Comparison of ENCODE assay signal across 13 cellular contexts in genomic region chr12:51321882-51322281, GRCh38. TPM values are rescaled to one million over a fixed set of nuclear protein-coding genes. Genes with fewer than 3 reads are reported as not detected.
DNase-seq lines count a peak whose midpoint lies in the region; ATAC-seq and TF ChIP-seq lines count a peak whose summit lies in the region.
"Had no signal": no experiment of that assay in that cellular context is flagged by ENCODE, and none has a peak within 500 bp of the region (broad histone marks: within the 10 kb centered on the region; RNA-seq: fewer than 3 reads in every experiment).

No MANE protein-coding gene starts in this region.

- no peaks in the 10 kb centered on the region for H3K9me3 ChIP-seq in CD4-positive, alpha-beta T cell (ENCODE audit: control insufficient read depth, low read length)
- no peaks in the 10 kb centered on the region for H3K9me3 ChIP-seq in H9 (ENCODE audit: control insufficient read depth, low read depth, low read length)
- H3K9me3 ChIP-seq in naive thymus-derived CD4-positive, alpha-beta T cell (ENCODE audit: control insufficient read depth in 2 of 3, low read length in 3 of 3) = no peaks in the 10 kb centered on the region

- H3T11ph ChIP-seq in H9 (ENCODE audit: low read length) = no peak overlapping the region

- H4K20me1 ChIP-seq in H9 (ENCODE audit: control insufficient read depth, insufficient read depth, insufficient read length) = no peaks in the 10 kb centered on the region

- no peaks in the 10 kb centered on the region for H3K9me3 Mint-ChIP-seq in CD4-positive, alpha-beta T cell
- H3K9me3 Mint-ChIP-seq in H9 = no peaks in the 10 kb centered on the region
- no peaks in the 10 kb centered on the region for H3K9me3 Mint-ChIP-seq in activated naive CD4-positive, alpha-beta T cell treated with anti-CD3 and anti-CD28 coated beads, Interleukin-2, amount 50 U/mL, for 72 hours
- H3K9me3 Mint-ChIP-seq in naive thymus-derived CD4-positive, alpha-beta T cell = no peaks in the 10 kb centered on the region

- no peak overlapping the region for H2BK12ac ChIP-seq in H9 (ENCODE audit: insufficient read length, low read depth, low read length)

- H3K36me3 ChIP-seq in naive thymus-derived CD4-positive, alpha-beta T cell (ENCODE audit: control insufficient read depth in 2 of 3, insufficient read depth in 3 of 3, low read length in 3 of 3) = no peaks in the 10 kb centered on the region

- H3K4me3 Mint-ChIP-seq in CD4-positive, alpha-beta T cell = peak overlapping the region; percentile 97
- no peak overlapping the region for H3K4me3 Mint-ChIP-seq in H9
- peak overlapping the region; percentile 69 to 99 (median 94) for H3K4me3 Mint-ChIP-seq in naive thymus-derived CD4-positive, alpha-beta T cell

- no peak overlapping the region for H2BK5ac ChIP-seq in H9 (ENCODE audit: insufficient read length, low read length)

- no peaks in the 10 kb centered on the region for H3K23me2 ChIP-seq in H9 (ENCODE audit: insufficient read length, low read depth, low read length, poor library complexity, severe bottlenecking)

- no peaks in the 10 kb centered on the region for H3K27me3 ChIP-seq in CD4-positive, alpha-beta T cell (ENCODE audit: control insufficient read depth, insufficient read depth, low read length)
- no peaks in the 10 kb centered on the region for H3K27me3 ChIP-seq in H9 (ENCODE audit: insufficient read depth, low read length)
- no peaks in the 10 kb centered on the region for H3K27me3 ChIP-seq in naive thymus-derived CD4-positive, alpha-beta T cell (ENCODE audit: control insufficient read depth in 2 of 2, insufficient read depth in 2 of 2, low read length in 2 of 2)

- intact Hi-C loops in CD4-positive, alpha-beta T cell (cut with DNase I, micrococcal nuclease) = no loop called here
- intact Hi-C loops in naive thymus-derived CD4-positive, alpha-beta T cell (cut with micrococcal nuclease) = loop anchor here (5.0 kb wide), 7 partner anchors 55 to 560 kb away; partner anchors contain the start of genes ATF1 (in 1 of the 2), CSRNP2 (in 1 of the 2), GALNT6 (in 1 of the 2) and LETMD1 (in 1 of the 2)
- intact Hi-C loops in Right ventricle myocardium inferior (cut with DNase I) = no loop called here

- peaks cover 86% of the 10 kb centered on the region for H3K4me1 Mint-ChIP-seq in CD4-positive, alpha-beta T cell (ENCODE audit: low read depth)
- H3K4me1 Mint-ChIP-seq in H9 = peaks cover 42 to 55% of the 10 kb centered on the region in 2 experiments
- peaks cover 59 to 90% (median 77%) of the 10 kb centered on the region in 7 donors for H3K4me1 Mint-ChIP-seq in naive thymus-derived CD4-positive, alpha-beta T cell

- no peak overlapping the region for H3K4ac ChIP-seq in H9 (ENCODE audit: low read depth, low read length)

- H3K27me3 Mint-ChIP-seq in CD4-positive, alpha-beta T cell = no peaks in the 10 kb centered on the region
- no peaks in the 10 kb centered on the region for H3K27me3 Mint-ChIP-seq in H9 (ENCODE audit: low read depth)
- no peaks in the 10 kb centered on the region for H3K27me3 Mint-ChIP-seq in naive thymus-derived CD4-positive, alpha-beta T cell

- H2BK120ac ChIP-seq in H9 (ENCODE audit: low read depth, low read length, poor library complexity, severe bottlenecking) = no peak overlapping the region

- H4K5ac ChIP-seq in H9 (ENCODE audit: insufficient read length, low read depth, low read length) = no peak overlapping the region

- H3K4me2 ChIP-seq in H9 (ENCODE audit: insufficient read depth, insufficient read length, low read length) = no peak overlapping the region

- H3K23ac ChIP-seq in H9 (ENCODE audit: insufficient read length, low read depth, low read length) = no peak overlapping the region

- H4K8ac ChIP-seq in H9 (replicated peaks; ENCODE audit: insufficient read length, low read depth, low read length) = no peak overlapping the region

- H3K79me2 ChIP-seq in H9 (ENCODE audit: insufficient read depth, low read length) = no peaks in the 10 kb centered on the region

- no peak overlapping the region for H3K14ac ChIP-seq in H9 (ENCODE audit: insufficient read depth, low read length)

- no CpG with 5 or more reads among the region's 3 CpGs for WGBS in H9 (ENCODE audit: extremely low coverage, insufficient read length, low lambda C conversion rate)

- CTCF ChIA-PET in CD4-positive, alpha-beta T cell (lab: Charles Lee) = interaction anchor here (1.4 to 10.7 kb wide), 2 partner anchors 20 to 53 kb away, joined by 4 to 52 read pairs; no protein-coding TSS in a partner anchor
- CTCF ChIA-PET in naive thymus-derived CD4-positive, alpha-beta T cell (lab: Charles Lee) = interaction anchor here (0.6 to 7.3 kb wide), 6 partner anchors 8 to 290 kb away, joined by 3 to 88 read pairs (median 4); no protein-coding TSS in a partner anchor

- H3K27ac Mint-ChIP-seq in CD4-positive, alpha-beta T cell = peak overlapping the region; percentile 87
- H3K27ac Mint-ChIP-seq in H9 = peak overlapping the region in 2 of 3 experiments; percentile 75 to 99; a peak in 5 of 7 replicates
- peak overlapping the region; percentile 44 to 97 for H3K27ac Mint-ChIP-seq in activated naive CD4-positive, alpha-beta T cell treated with anti-CD3 and anti-CD28 coated beads, Interleukin-2, amount 50 U/mL, for 72 hours
- peak overlapping the region; percentile 89 to 99 (median 96) for H3K27ac Mint-ChIP-seq in naive thymus-derived CD4-positive, alpha-beta T cell

- POLR2A ChIA-PET in CD4-positive, alpha-beta T cell (lab: Charles Lee) = interaction anchor here (1.6 to 8.8 kb wide), 6 partner anchors 13 to 104 kb away, joined by 3 to 82 read pairs (median 14); partner anchors contain the start of genes DAZAP2 and POU6F1
- POLR2A ChIA-PET in naive thymus-derived CD4-positive, alpha-beta T cell (lab: Charles Lee) = interaction anchor here (1.0 to 23.8 kb wide), 11 partner anchors 9 to 105 kb away, joined by 4 to 320 read pairs (median 8); partner anchors contain the start of genes DAZAP2, POU6F1 and SMAGP

- no peak for ATAC-seq in CD4-positive, alpha-beta T cell (ENCODE audit: poor library complexity)
- no peak for ATAC-seq in activated naive CD4-positive, alpha-beta T cell treated with anti-CD3 and anti-CD28 coated beads, Interleukin-2, amount 50 U/mL, for 72 hours
- no peak for ATAC-seq in naive thymus-derived CD4-positive, alpha-beta T cell
- no peak for ATAC-seq in Right ventricle myocardium inferior

- peak overlapping the region; percentile 72 for H3K27ac ChIP-seq in CD4-positive, alpha-beta T cell (ENCODE audit: low read depth, low read length)
- no peak overlapping the region for H3K27ac ChIP-seq in H9 (ENCODE audit: insufficient read length, low read depth, low read length)
- peak overlapping the region; percentile 95 for H3K27ac ChIP-seq in naive thymus-derived CD4-positive, alpha-beta T cell (ENCODE audit: low read depth, low read length)
- H3K27ac ChIP-seq: VCaP had no signal

- no peak overlapping the region for H3K18ac ChIP-seq in H9 (ENCODE audit: insufficient read length, low read depth, low read length)

- no peak overlapping the region for H2BK20ac ChIP-seq in H9 (ENCODE audit: low read depth, low read length, poor library complexity, severe bottlenecking)

- no peak for TF ChIP-seq CTCF in CD4-positive, alpha-beta T cell (IDR thresholded peaks at IDR 0.05)
- no peak for TF ChIP-seq CTCF in H9 (conservative IDR thresholded peaks at IDR 0.05)

- H3K4me1 ChIP-seq in H9 (ENCODE audit: insufficient read depth, low read length) = peaks cover 11% of the 10 kb centered on the region; the same call in 1 of the 2 replicates
- peaks cover 61 to 67% of the 10 kb centered on the region in 2 donors for H3K4me1 ChIP-seq in naive thymus-derived CD4-positive, alpha-beta T cell (ENCODE audit: control insufficient read depth in 2 of 2, insufficient read depth in 2 of 2, low read length in 2 of 2)

- H2BK15ac ChIP-seq in H9 (ENCODE audit: low read depth, low read length) = 0 out of 2 replicates have a peak overlapping the region, but pooled peaks have one; percentile 9

- H3K9ac ChIP-seq in H9 (ENCODE audit: extremely low read depth, insufficient read length, low read length) = no peak overlapping the region

- peaks cover 51% of the 10 kb centered on the region for H3K36me3 Mint-ChIP-seq in CD4-positive, alpha-beta T cell (ENCODE audit: low read depth)
- H3K36me3 Mint-ChIP-seq in H9 (ENCODE audit: insufficient read depth in 1 of 3, low read depth in 3 of 3) = peaks cover 0 to 4% (median 0%) of the 10 kb centered on the region in 3 experiments; a peak in 3 of 7 replicates
- peaks cover 10 to 24% of the 10 kb centered on the region in 2 donors for H3K36me3 Mint-ChIP-seq in activated naive CD4-positive, alpha-beta T cell treated with anti-CD3 and anti-CD28 coated beads, Interleukin-2, amount 50 U/mL, for 72 hours
- H3K36me3 Mint-ChIP-seq in naive thymus-derived CD4-positive, alpha-beta T cell = peaks cover 12 to 45% (median 36%) of the 10 kb centered on the region in 5 donors

- no peak overlapping the region for H2AK5ac ChIP-seq in H9 (ENCODE audit: insufficient read length, low read length)

- H2AFZ ChIP-seq in H9 (ENCODE audit: low read length) = no peak overlapping the region

- H3K79me1 ChIP-seq in H9 (ENCODE audit: insufficient read depth, low read depth, low read length, poor library complexity, severe bottlenecking) = no peaks in the 10 kb centered on the region

- no peak for DNase-seq in CD4-positive, alpha-beta T cell
- DNase-seq in H9 (no peak), Right ventricle myocardium inferior (ENCODE audit: missing footprints) (no peak), SW 1271 (lab: John Stamatoyannopoulos, UW) (no peak), cerebellar cortex (ENCODE audit: low spot score) (no peak), HT-29 (ENCODE audit: low spot score) (no peak)
- DNase-seq in activated naive CD4-positive, alpha-beta T cell treated with anti-CD3 and anti-CD28 coated beads, Interleukin-2, amount 50 U/mL, for 72 hours (ENCODE audit: low spot score in 2 of 2) = no peak
- no peak for DNase-seq in naive thymus-derived CD4-positive, alpha-beta T cell
- DNase-seq: NCI-H446 treated with DMSO at 0.1 percent for 48 hours had no signal

- no peak overlapping the region for H3K56ac ChIP-seq in H9 (ENCODE audit: insufficient read length, low read depth, low read length)

- H4K91ac ChIP-seq in H9 (ENCODE audit: insufficient read length, low read depth, low read length) = no peak overlapping the region

- H3K4me3 ChIP-seq in naive thymus-derived CD4-positive, alpha-beta T cell (ENCODE audit: low read length) = peak overlapping the region; percentile 58

RNA-seq across cellular contexts. Expression of gene BIN2, which starts 2.1 kb away (rescaled TPM):
- 100 to 1,000 TPM; 127 to 138 TPM for total RNA-seq in CD4-positive, alpha-beta T cell
- total RNA-seq in H9 (2021) (not detected in 2 replicates), Right ventricle myocardium inferior (2.0 TPM)
- total RNA-seq in activated naive CD4-positive, alpha-beta T cell treated with anti-CD3 and anti-CD28 coated beads, Interleukin-2, amount 50 U/mL, for 72 hours = 10 to 100 TPM; 33.8 to 46.3 TPM
- total RNA-seq in naive thymus-derived CD4-positive, alpha-beta T cell = 100 to 1,000 TPM; 159 to 255 (median 249) TPM
- 100 to 1,000 TPM; 198 to 290 TPM for polyA plus RNA-seq in naive thymus-derived CD4-positive, alpha-beta T cell
- total RNA-seq in HT-29 (2014; rRNA removed; shearing (Covaris generic)) = 0.42 and 0.56 TPM in 2 replicates
- total RNA-seq: renal cortical epithelial cell, RPMI7951 had no signal

RNA-seq across cellular contexts. Expression of gene CELA1, which starts 24.6 kb away (rescaled TPM):
- total RNA-seq in CD4-positive, alpha-beta T cell = 1 to 10 TPM in 1 of 2 experiments, under 1 TPM in 1; 0.85 to 1.2 TPM
- total RNA-seq in H9 (2021) = not detected in 2 replicates
- not detected for total RNA-seq in activated naive CD4-positive, alpha-beta T cell treated with anti-CD3 and anti-CD28 coated beads, Interleukin-2, amount 50 U/mL, for 72 hours
- total RNA-seq in naive thymus-derived CD4-positive, alpha-beta T cell = 1 to 10 TPM in 4 of 5 experiments, not detected in 1; 1.1 to 2.1 (median 1.4) TPM
- polyA plus RNA-seq in naive thymus-derived CD4-positive, alpha-beta T cell = 1 to 10 TPM; 3.8 to 9.2 TPM
- not detected for total RNA-seq in Right ventricle myocardium inferior
- total RNA-seq in HT-29 (2014; rRNA removed; shearing (Covaris generic)) = not detected in 2 replicates
- total RNA-seq: renal cortical epithelial cell, RPMI7951, temporal lobe had no signal

RNA-seq across cellular contexts. Expression of gene SMAGP, which starts 51.7 kb away (rescaled TPM):
- 1 to 10 TPM; 2.5 to 3.0 TPM for total RNA-seq in CD4-positive, alpha-beta T cell
- total RNA-seq in H9 (2021) = 11.3 and 12.4 TPM in 2 replicates
- 1 to 10 TPM in 1 of 2 donors, under 1 TPM in 1; 0.41 to 1.5 TPM for total RNA-seq in activated naive CD4-positive, alpha-beta T cell treated with anti-CD3 and anti-CD28 coated beads, Interleukin-2, amount 50 U/mL, for 72 hours
- 1 to 10 TPM; 1.5 to 7.4 (median 4.2) TPM for total RNA-seq in naive thymus-derived CD4-positive, alpha-beta T cell
- polyA plus RNA-seq in naive thymus-derived CD4-positive, alpha-beta T cell = 10 to 100 TPM; 10.6 to 16.2 TPM
- 3.8 TPM for total RNA-seq in Right ventricle myocardium inferior
- 93.2 and 125 TPM in 2 replicates for total RNA-seq in HT-29 (2014; rRNA removed; shearing (Covaris generic))

Comparison
In these comparisons a context has a peak if more than half of its experiments do, and no peak if none do; other contexts are left out.
1. H3K4me3 Mint-ChIP-seq: peak in CD4-positive, alpha-beta T cell (single experiment) and naive thymus-derived CD4-positive, alpha-beta T cell (10 of 10); none in H9 (0 of 2).
2. RNA of gene BIN2, which starts 2.1 kb away (total RNA-seq): 159 to 255 TPM in naive thymus-derived CD4-positive, alpha-beta T cell, 127 to 138 TPM in CD4-positive, alpha-beta T cell and 33.8 to 46.3 TPM in activated naive CD4-positive, alpha-beta T cell treated with anti-CD3 and anti-CD28 coated beads, Interleukin-2, amount 50 U/mL, for 72 hours; 2.0 TPM in Right ventricle myocardium inferior (single experiment), 0.42 to 0.56 TPM in HT-29 and not detected in H9; every median in the first group is over 10 times any median in the second.
3. intact Hi-C loops: an anchor here in naive thymus-derived CD4-positive, alpha-beta T cell (5.0 kb wide); none called in CD4-positive, alpha-beta T cell and Right ventricle myocardium inferior.
4. Peak in every context shown above with its lines, with median percentiles within 50 percentile points of each other: H3K27ac Mint-ChIP-seq.